1 cellular context compared by ENCODE assay signal in genomic region chr2:43714164-43714563, GRCh38.
TF ChIP-seq lines count a peak whose summit lies in the region.

No MANE protein-coding gene starts in this region.

TF ChIP-seq in IMR-90, 13 proteins besides CTCF, POLR2A, EP300 and RAD21:
- TF ChIP-seq SMC3 (IDR thresholded peaks at IDR 0.05; ENCODE audit: low read depth, low read length) (no peak), CEBPB (IDR thresholded peaks at IDR 0.05; ENCODE audit: low read depth, low read length) (peak; percentile 70)
